ENCODE assay signal across 19 cellular contexts in the genomic region with DNA sequence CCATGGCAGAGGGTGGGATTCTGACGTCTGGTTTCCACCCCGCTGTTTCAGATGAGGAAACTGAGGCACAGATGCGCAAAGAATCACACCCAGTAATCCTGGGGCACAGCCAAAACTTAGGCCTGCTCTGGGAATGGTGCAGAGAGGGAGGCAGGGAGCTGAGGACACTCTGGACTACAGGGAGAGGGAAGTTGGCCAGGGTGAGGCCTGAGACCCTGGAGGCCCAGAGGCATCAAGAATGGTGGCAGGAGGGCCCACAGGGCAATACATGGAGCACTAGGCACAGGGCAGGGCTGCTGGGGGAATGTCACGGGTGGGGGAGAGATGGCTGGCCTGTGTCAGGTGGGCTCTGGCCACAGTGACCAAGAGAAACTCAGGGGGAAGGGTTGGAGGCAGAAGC.
"Had no signal": no experiment of that assay in that cellular context is flagged by ENCODE, and none has a peak within 500 bp of the region (broad histone marks: within the 10 kb centered on the region; RNA-seq: fewer than 3 reads in every experiment).

No MANE protein-coding gene starts in this region.

- H3K9me3 ChIP-seq: heart left ventricle, lower lobe of right lung, neutrophil, tibial nerve had no signal

- H3K36me3 Mint-ChIP-seq: immature natural killer cell, naive B cell had no signal

- H3K9me3 Mint-ChIP-seq: activated T-helper 2 cell treated with anti-CD3 and anti-CD28 coated beads, Interferon-gamma antibody, Interleukin-2, Interleukin-4, amounts not matched to agents 10 μg/mL and 5 μg/mL and 100 μg/mL, durations not matched to agents 14 hours and 24 hours and 36 hours; effector memory CD8-positive, alpha-beta T cell; immature natural killer cell; naive B cell had no signal

- H3K27me3 ChIP-seq: neutrophil had no signal

- ATAC-seq: activated CD4-positive, CD25-positive, alpha-beta regulatory T cell treated with anti-CD3 and anti-CD28 coated beads, Interleukin-2, amount 50 U/mL, for 24 hours; effector memory CD8-positive, alpha-beta T cell had no signal

- H3K4me1 Mint-ChIP-seq: immature natural killer cell had no signal

- H3K4me3 Mint-ChIP-seq: effector memory CD8-positive, alpha-beta T cell; immature natural killer cell had no signal

- H3K27ac Mint-ChIP-seq: activated T-helper 2 cell treated with anti-CD3 and anti-CD28 coated beads, Interferon-gamma antibody, Interleukin-2, Interleukin-4, amounts not matched to agents 10 μg/mL and 5 μg/mL and 100 μg/mL, durations not matched to agents 14 hours and 24 hours and 36 hours; effector memory CD8-positive, alpha-beta T cell; immature natural killer cell had no signal

- H3K4me3 ChIP-seq: heart left ventricle, lower lobe of right lung, skin epidermis had no signal

- DNase-seq: activated CD4-positive, alpha-beta T cell treated with anti-CD3 and anti-CD28 coated beads, Interleukin-2, amount 50 U/mL, for 1 hour; activated naive CD4-positive, alpha-beta T cell treated with anti-CD3 and anti-CD28 coated beads, Interleukin-2, amount 50 U/mL, for 16 hours; amniotic stem cell; dermis blood vessel endothelial cell; effector memory CD8-positive, alpha-beta T cell; heart left ventricle; immature natural killer cell; lower lobe of right lung; midbrain; naive B cell; stimulated activated CD4-positive, alpha-beta T cell treated with anti-CD3 and anti-CD28 coated beads, Interleukin-4, amount 100 ng/mL, for 24 hours; stimulated activated naive CD4-positive, alpha-beta T cell treated with Interleukin-2 at 50 U/mL for 16 hours had no signal

- H3K36me3 ChIP-seq: brain microvascular endothelial cell, heart left ventricle, lower lobe of right lung, tibial nerve had no signal

- H3K27ac ChIP-seq: brain microvascular endothelial cell, epithelial cell of prostate, heart left ventricle, lower lobe of right lung, neutrophil, skin epidermis had no signal
